9 cellular contexts compared by ENCODE assay signal in the genomic region with DNA sequence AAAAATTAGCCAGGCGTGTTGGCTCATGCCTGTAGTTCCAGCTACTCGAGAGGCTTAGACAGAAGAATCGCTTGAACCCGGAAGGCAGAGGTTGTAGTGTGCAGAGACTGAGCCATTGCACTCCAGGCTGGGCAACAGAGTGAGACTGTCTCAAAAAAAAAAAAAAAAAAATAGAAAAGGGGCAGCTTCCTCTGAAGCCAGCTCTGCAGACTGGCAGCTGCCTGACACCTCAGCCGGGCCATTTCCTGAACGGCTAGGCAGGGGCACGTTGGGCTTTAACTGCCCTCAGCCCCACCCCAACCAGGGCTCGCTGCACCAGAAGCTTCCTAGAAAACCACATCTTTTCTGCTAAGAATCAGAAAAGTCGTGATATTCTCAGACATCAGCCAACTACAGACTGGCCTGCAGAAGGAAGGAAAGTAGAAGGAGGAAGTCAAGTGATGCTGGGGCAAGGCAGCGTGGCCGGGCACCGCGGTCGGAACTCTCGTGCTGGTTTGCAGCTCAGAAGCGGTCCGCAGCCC. TPM values are rescaled to one million over a fixed set of nuclear protein-coding genes. Genes with fewer than 3 reads are reported as not detected.
DNase-seq lines count a peak whose midpoint lies in the region; ATAC-seq and TF ChIP-seq lines count a peak whose summit lies in the region.
"Had no signal": no experiment of that assay in that cellular context is flagged by ENCODE, and none has a peak within 500 bp of the region (broad histone marks: within the 10 kb centered on the region; RNA-seq: fewer than 3 reads in every experiment).

No MANE protein-coding gene starts in this region.

- intact Hi-C loops in activated CD4-positive, alpha-beta T cell treated with anti-CD3 and anti-CD28 coated beads, Interleukin-2, amount 10 ng/mL, durations not matched to agents 24 days and 14 days (cut with micrococcal nuclease): no loop called here
- intact Hi-C loops in left colon (cut with DNase I, micrococcal nuclease): no loop called here

- H3K27ac ChIP-seq in GM23248: no peak overlapping the region
- no peak overlapping the region for H3K27ac ChIP-seq in tibial nerve
- H3K27ac ChIP-seq: cardiac muscle cell had no signal

- H3K4me2 ChIP-seq in GM23248 (ENCODE audit: unreplicated experiment): no peak overlapping the region

- H3K9ac ChIP-seq in GM23248: no peak overlapping the region

- H3K4me3 ChIP-seq in GM23248 (no peak overlapping the region), tibial nerve (no peak overlapping the region)
- H3K4me3 ChIP-seq: cardiac muscle cell had no signal

- peaks cover 11% of the 10 kb centered on the region for H3K4me1 Mint-ChIP-seq in activated CD4-positive, alpha-beta T cell treated with anti-CD3 and anti-CD28 coated beads, Interleukin-2, amount 10 ng/mL, durations not matched to agents 24 days and 14 days

- peaks cover 6% of the 10 kb centered on the region for H3K27me3 ChIP-seq in GM23248 (replicated peaks; ENCODE audit: insufficient read depth)
- H3K27me3 ChIP-seq in tibial nerve: no peaks in the 10 kb centered on the region
- H3K27me3 ChIP-seq: cardiac muscle cell had no signal

- no peaks in the 10 kb centered on the region for H3K9me2 ChIP-seq in GM23248 (ENCODE audit: insufficient read depth)

- TF ChIP-seq POLR2A in tibial nerve (IDR thresholded peaks at IDR 0.05): no peak

- no peak overlapping the region for H2AFZ ChIP-seq in GM23248

- H3K9me3 ChIP-seq in GM23248 (ENCODE audit: low read depth) (no peaks in the 10 kb centered on the region), tibial nerve (no peaks in the 10 kb centered on the region)

- no peaks in the 10 kb centered on the region for H3K36me3 Mint-ChIP-seq in activated CD4-positive, alpha-beta T cell treated with anti-CD3 and anti-CD28 coated beads, Interleukin-2, amount 10 ng/mL, durations not matched to agents 24 days and 14 days (ENCODE audit: low read depth)

- no peaks in the 10 kb centered on the region for H3K27me3 Mint-ChIP-seq in activated CD4-positive, alpha-beta T cell treated with anti-CD3 and anti-CD28 coated beads, Interleukin-2, amount 10 ng/mL, durations not matched to agents 24 days and 14 days

- peak overlapping the region; percentile 15 for H3K4me3 Mint-ChIP-seq in activated CD4-positive, alpha-beta T cell treated with anti-CD3 and anti-CD28 coated beads, Interleukin-2, amount 10 ng/mL, durations not matched to agents 24 days and 14 days

- H3K36me3 ChIP-seq in GM23248 (ENCODE audit: low read depth) (no peaks in the 10 kb centered on the region), tibial nerve (peaks cover 0 to 11% (median 0%) of the 10 kb centered on the region in 3 donors)
- H3K36me3 ChIP-seq: cardiac muscle cell had no signal

- TF ChIP-seq CTCF in tibial nerve (IDR thresholded peaks at IDR 0.05): no peak

- no peak overlapping the region for H3K27ac Mint-ChIP-seq in activated CD4-positive, alpha-beta T cell treated with anti-CD3 and anti-CD28 coated beads, Interleukin-2, amount 10 ng/mL, durations not matched to agents 24 days and 14 days

- ATAC-seq in GM18909 (IDR thresholded peaks at IDR 0.05; ENCODE audit: poor library complexity, unreplicated experiment) (peak; percentile 72), HG03139 (IDR thresholded peaks at IDR 0.05; ENCODE audit: unreplicated experiment) (peak; percentile 62), left colon (peak; percentile 82), HG03280 (IDR thresholded peaks at IDR 0.05; ENCODE audit: unreplicated experiment) (no peak)

- H3K4me1 ChIP-seq in GM23248 (ENCODE audit: insufficient read depth) (peaks cover 4% of the 10 kb centered on the region; the same call in 1 of the 2 replicates), tibial nerve (peaks cover 0 to 20% (median 0%) of the 10 kb centered on the region in 4 donors)

- WGBS in GM23248 (ENCODE audit: low coverage in 1 of 2, low lambda C conversion rate in 2 of 2, missing lambda C conversion rate in 2 of 2), 2 experiments: 63 to 67% methylated on average over 17 of the region's 17 CpGs
- WGBS in tibial nerve, 2 donors: 68% methylated on average over 17 of the region's 17 CpGs

- peaks cover under 1% of the 10 kb centered on the region; the same call in 1 of the 2 replicates for H3F3A ChIP-seq in GM23248 (ENCODE audit: insufficient read depth)

- peak; percentile 78 for DNase-seq in activated CD4-positive, alpha-beta T cell treated with anti-CD3 and anti-CD28 coated beads, Interleukin-2, amount 10 ng/mL, durations not matched to agents 24 days and 14 days
- DNase-seq in left colon: peak in 1 of 2 donors; percentile 49
- no peak for DNase-seq in GM23248
- DNase-seq in tibial nerve (ENCODE audit: low spot score in 2 of 2): no peak
- no peak for DNase-seq in NCI-H2227 treated with DMSO at 0.1 percent for 48 hours (lab: John Stamatoyannopoulos, UW)

- no peaks in the 10 kb centered on the region for H3K79me2 ChIP-seq in GM23248 (ENCODE audit: insufficient read depth)

- no peak for TF ChIP-seq EP300 in tibial nerve (IDR thresholded peaks at IDR 0.05)

- H4K20me1 ChIP-seq in GM23248 (ENCODE audit: insufficient read depth): no peaks in the 10 kb centered on the region

- H3K9me3 Mint-ChIP-seq in activated CD4-positive, alpha-beta T cell treated with anti-CD3 and anti-CD28 coated beads, Interleukin-2, amount 10 ng/mL, durations not matched to agents 24 days and 14 days: no peaks in the 10 kb centered on the region

- in situ Hi-C loops in GM23248 (cut with MboI): no loop called here

RNA-seq across cellular contexts. Expression of a gene that starts 38.0 kb away (rescaled TPM):
- total RNA-seq in activated CD4-positive, alpha-beta T cell treated with anti-CD3 and anti-CD28 coated beads, Interleukin-2, amount 10 ng/mL, durations not matched to agents 24 days and 14 days: 14.3 and 15.5 TPM in 2 replicates
- 10 to 100 TPM; 46.1 to 54.6 TPM for total RNA-seq in left colon
- total RNA-seq in GM23248 (2014; rRNA removed; shearing (Covaris generic)): 11.5 and 19.5 TPM in 2 replicates
- polyA plus RNA-seq in GM23248 (2016; fragmentation: Nextera tagmentation; extraction: Ambion mirVana): 17.0 and 18.2 TPM in 2 replicates
- 10 to 100 TPM; 24.5 to 82.6 (median 38.3) TPM for total RNA-seq in tibial nerve
